Comparison of ENCODE assay signal across 1 cellular context in the genomic region with DNA sequence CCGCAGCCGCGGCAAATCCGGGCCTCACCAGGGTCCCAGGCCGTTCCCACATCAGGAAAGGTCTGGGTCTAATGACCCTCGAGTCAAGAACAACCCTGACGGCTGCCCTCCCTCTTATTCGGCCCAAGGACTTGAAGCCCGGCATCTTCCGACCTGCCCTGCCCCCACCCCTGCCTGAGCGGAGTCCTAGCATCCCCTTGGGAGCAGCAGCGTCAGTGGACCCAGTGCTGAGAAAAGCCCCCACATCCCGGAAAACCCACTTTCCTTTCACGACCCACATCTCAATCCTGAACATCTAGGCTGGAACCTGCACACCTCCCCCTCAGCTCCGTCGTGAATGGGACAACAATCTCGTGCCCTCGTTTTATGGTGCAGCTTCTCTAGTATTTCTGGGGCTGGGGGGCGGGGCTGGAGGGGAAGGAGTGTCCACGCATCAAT.
TF ChIP-seq lines count a peak whose summit lies in the region.

No MANE protein-coding gene starts in this region.

TF ChIP-seq in GM12878, 131 proteins besides CTCF, POLR2A, EP300 and RAD21:
- TF ChIP-seq ASH2L (IDR thresholded peaks at IDR 0.05; ENCODE audit: borderline replicate concordance, low read depth) (no peak), RELA (IDR thresholded peaks at IDR 0.05; ENCODE audit: borderline replicate concordance, partially characterized antibody) (no peak), SRF (IDR thresholded peaks at IDR 0.05; ENCODE audit: low read depth in 2 of 2, low read length in 2 of 2) (no peak), MTA2 (IDR thresholded peaks at IDR 0.05; ENCODE audit: low read depth) (no peak), EGR1 (IDR thresholded peaks at IDR 0.05; ENCODE audit: borderline replicate concordance in 1 of 2, low read depth in 2 of 2, low read length in 2 of 2) (no peak), NR2C2 (IDR thresholded peaks at IDR 0.05; ENCODE audit: borderline replicate concordance, control insufficient read depth, insufficient read length, low read depth) (no peak), TCF3 (IDR thresholded peaks at IDR 0.05; ENCODE audit: borderline replicate concordance, insufficient read depth, low read depth, low read length) (no peak), KAT2A (conservative IDR thresholded peaks at IDR 0.05; ENCODE audit: control insufficient read depth, low read depth, low read length) (no peak), LARP7 (IDR thresholded peaks at IDR 0.05) (no peak)
